In genomic region chr1:42173961-42174715, GRCh38 we compare ENCODE assay signal across 13 cellular contexts. TPM values are rescaled to one million over a fixed set of nuclear protein-coding genes. Genes with fewer than 3 reads are reported as not detected.
DNase-seq lines count a peak whose midpoint lies in the region; ATAC-seq and TF ChIP-seq lines count a peak whose summit lies in the region.
"Had no signal": no experiment of that assay in that cellular context is flagged by ENCODE, and none has a peak within 500 bp of the region (broad histone marks: within the 10 kb centered on the region; RNA-seq: fewer than 3 reads in every experiment).

No MANE protein-coding gene starts in this region.

- intact Hi-C loops in left ventricle myocardium inferior (cut with micrococcal nuclease): no loop called here
- intact Hi-C loops in Right ventricle myocardium inferior (cut with DNase I): loop anchor here (1.0 to 10.0 kb wide), 5 partner anchors 163 to 600 kb away; partner anchors contain the start of genes FOXJ3, PPCS and ZMYND12

- H3K36me3 ChIP-seq in left ventricle myocardium inferior: peaks cover 3% of the 10 kb centered on the region

- TF ChIP-seq CTCF in left ventricle myocardium inferior (IDR thresholded peaks at IDR 0.05; ENCODE audit: borderline replicate concordance) (no peak), VCaP (conservative IDR thresholded peaks at IDR 0.05) (no peak), fibroblast of the aortic adventitia (IDR thresholded peaks at IDR 0.05; ENCODE audit: insufficient read depth, low read length) (no peak), osteocyte (IDR thresholded peaks at IDR 0.05) (no peak)

- H3K4me1 Mint-ChIP-seq in osteocyte (ENCODE audit: unreplicated experiment): peaks cover 2% of the 10 kb centered on the region

- H3K27me3 Mint-ChIP-seq in osteocyte (ENCODE audit: unreplicated experiment): no peaks in the 10 kb centered on the region

- no peaks in the 10 kb centered on the region for H3K9me3 ChIP-seq in left ventricle myocardium inferior (replicated peaks)
- H3K9me3 ChIP-seq: BLaER1 had no signal

- H3K4me1 ChIP-seq in left ventricle myocardium inferior: peaks cover 56% of the 10 kb centered on the region

- no peaks in the 10 kb centered on the region for H3K9me3 Mint-ChIP-seq in osteocyte (ENCODE audit: unreplicated experiment)
- H3K9me3 Mint-ChIP-seq: stimulated activated naive B cell treated with anti-CD40 and anti-IgM and Interleukin-4, amounts not matched to agents 10 μg/mL and 1 μg/mL and 100 μg/mL, for 72 hours had no signal

- no peaks in the 10 kb centered on the region for H3K27me3 ChIP-seq in left ventricle myocardium inferior (ENCODE audit: low read depth)
- H3K27me3 ChIP-seq: BLaER1 had no signal

- H3K27ac Mint-ChIP-seq in osteocyte (ENCODE audit: unreplicated experiment): no peak overlapping the region
- H3K27ac Mint-ChIP-seq: stimulated activated naive B cell treated with anti-CD40 and anti-IgM and Interleukin-4, amounts not matched to agents 10 μg/mL and 1 μg/mL and 100 μg/mL, for 72 hours had no signal

- peaks cover 2% of the 10 kb centered on the region for H3K36me3 Mint-ChIP-seq in osteocyte (ENCODE audit: unreplicated experiment)

- H3K4me3 ChIP-seq in left ventricle myocardium inferior (no peak overlapping the region), fibroblast of the aortic adventitia (ENCODE audit: low read depth, low read length) (no peak overlapping the region)
- H3K4me3 ChIP-seq: BLaER1 had no signal

- H3K27ac ChIP-seq in left ventricle myocardium inferior (replicated peaks) (peak overlapping the region; percentile 95), VCaP (peak overlapping the region; percentile 94)
- H3K27ac ChIP-seq: BLaER1, parathyroid adenoma, WERI-Rb-1 had no signal

- no peak overlapping the region for H3K4me3 Mint-ChIP-seq in osteocyte (ENCODE audit: unreplicated experiment)
- H3K4me3 Mint-ChIP-seq: stimulated activated naive B cell treated with anti-CD40 and anti-IgM and Interleukin-4, amounts not matched to agents 10 μg/mL and 1 μg/mL and 100 μg/mL, for 72 hours had no signal

- ATAC-seq in Right ventricle myocardium inferior (no peak), GM18861 (IDR thresholded peaks at IDR 0.05; ENCODE audit: unreplicated experiment) (no peak)

- DNase-seq in left ventricle myocardium inferior: no peak
- no peak for DNase-seq in Right ventricle myocardium inferior (ENCODE audit: missing footprints)
- peak; percentile 38 for DNase-seq in fibroblast of the aortic adventitia (ENCODE audit: low read depth)
- DNase-seq in NCI-H1694 (lab: John Stamatoyannopoulos, UW): no peak
- DNase-seq in NCI-H128 (lab: John Stamatoyannopoulos, UW; ENCODE audit: unreplicated experiment): no peak
- DNase-seq in osteocyte (ENCODE audit: extremely low spot score, unreplicated experiment): no peak
- DNase-seq: NCI-H226 had no signal

RNA-seq across cellular contexts. Expression of gene GUCA2A, which starts 9.6 kb away (rescaled TPM):
- total RNA-seq in left ventricle myocardium inferior: not detected
- not detected for total RNA-seq in Right ventricle myocardium inferior
- total RNA-seq in fibroblast of the aortic adventitia (ENCODE audit: low replicate concordance): not detected in 2 replicates
- total RNA-seq in osteocyte: not detected in 2 replicates

RNA-seq across cellular contexts. Expression of gene GUCA2B, which starts 20.9 kb away (rescaled TPM):
- not detected for total RNA-seq in left ventricle myocardium inferior
- total RNA-seq in Right ventricle myocardium inferior: not detected
- total RNA-seq in fibroblast of the aortic adventitia (ENCODE audit: low replicate concordance): not detected in 2 replicates
- not detected in 2 replicates for total RNA-seq in osteocyte
